Comparison of ENCODE assay signal across 29 cellular contexts in the genomic region with DNA sequence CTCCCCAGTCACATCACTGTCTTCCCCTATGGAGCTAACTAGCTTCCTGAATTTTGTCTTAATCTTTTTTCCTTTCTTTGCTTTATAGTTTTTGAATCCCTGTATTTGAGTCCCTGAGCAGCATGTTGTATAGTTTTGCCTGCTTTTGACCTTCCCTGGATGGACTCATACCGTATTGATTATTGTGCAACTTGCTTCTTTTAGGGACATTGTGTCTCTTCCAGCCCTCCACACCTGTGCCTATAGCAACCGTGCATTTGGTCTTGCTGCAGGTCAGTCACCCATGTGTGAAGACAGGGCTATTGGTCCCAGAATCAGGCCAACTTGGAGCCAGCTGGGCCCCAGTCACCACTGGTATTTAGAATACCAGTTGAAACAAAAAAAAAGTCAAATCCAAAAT.
"Had no signal": no experiment of that assay in that cellular context is flagged by ENCODE, and none has a peak within 500 bp of the region (broad histone marks: within the 10 kb centered on the region; RNA-seq: fewer than 3 reads in every experiment).

No MANE protein-coding gene starts in this region.

- H2AFZ ChIP-seq: parathyroid adenoma had no signal

- H3K27ac ChIP-seq: neutrophil, ovary, parathyroid adenoma, psoas muscle, skin epidermis, spleen, thoracic aorta, thyroid gland, tibial nerve, upper lobe of left lung, vagina had no signal

- H3K36me3 ChIP-seq: neutrophil, ovary, spleen, thoracic aorta, thyroid gland, tibial nerve, upper lobe of left lung, vagina had no signal

- H3K9ac ChIP-seq: parathyroid adenoma had no signal

- H3K27me3 ChIP-seq: neutrophil, ovary, thyroid gland, tibial nerve, upper lobe of left lung, vagina had no signal

- H3K4me1 ChIP-seq: parathyroid adenoma, psoas muscle, spleen, thyroid gland, tibial nerve, upper lobe of left lung, vagina had no signal

- H3K4me2 ChIP-seq: smooth muscle cell had no signal

- ATAC-seq: naive thymus-derived CD8-positive, alpha-beta T cell; natural killer cell treated with Interleukin-12 subunit alpha and Interleukin-12 subunit beta and Interleukin-15 and Interleukin-18, amount 100 ng/mL, for 72 hours; psoas muscle; right cardiac atrium; sciatic nerve; stimulated activated naive CD8-positive, alpha-beta T cell treated with anti-CD3 and anti-CD28 coated beads, Interleukin-15, amount 100 ng/mL, for 72 hours; stimulated activated naive CD8-positive, alpha-beta T cell treated with anti-CD3 and anti-CD28 coated beads, Interleukin-15, Interleukin-2, amounts not matched to agents 100 U/mL and 50 U/mL, for 24 hours had no signal

- H3K79me2 ChIP-seq: parathyroid adenoma had no signal

- H3K9me3 ChIP-seq: neutrophil, ovary, psoas muscle, thoracic aorta, thyroid gland, vagina had no signal

- DNase-seq: naive thymus-derived CD8-positive, alpha-beta T cell; nephron progenitor cell; nucleus accumbens; ovary; posterior cingulate gyrus; psoas muscle; right cardiac atrium; spleen; stimulated activated CD4-positive, alpha-beta T cell treated with anti-CD3 and anti-CD28 coated beads, Interleukin-12 subunit alpha, Interleukin-12 subunit beta, amount 100 ng/mL, for 4 hours; stimulated activated CD4-positive, alpha-beta T cell treated with anti-CD3 and anti-CD28 coated beads, Interleukin-1b, Interleukin-23, amount 100 ng/mL, for 48 hours; stimulated activated CD4-positive, alpha-beta T cell treated with anti-CD3 and anti-CD28 coated beads, Interleukin-4, amount 100 ng/mL, for 1 hour; stimulated activated CD4-positive, alpha-beta T cell treated with anti-CD3 and anti-CD28 coated beads, Interleukin-4, amount 100 ng/mL, for 4 hours; stimulated activated CD8-positive, alpha-beta memory T cell treated with anti-CD3 and anti-CD28 coated beads, Interleukin-4, amount 100 ng/mL, for 48 hours; stimulated activated naive CD4-positive, alpha-beta T cell; stimulated activated naive CD8-positive, alpha-beta T cell treated with anti-CD3 and anti-CD28 coated beads, Interleukin-15, amount 100 ng/mL, for 72 hours; stimulated activated naive CD8-positive, alpha-beta T cell treated with anti-CD3 and anti-CD28 coated beads, Interleukin-15, Interleukin-2, amounts not matched to agents 100 U/mL and 50 U/mL, for 24 hours; substantia nigra; thyroid gland; trophoblast cell; upper lobe of left lung had no signal

- H3K4me3 ChIP-seq: ovary, psoas muscle, skin epidermis, smooth muscle cell, spleen, thoracic aorta, thyroid gland, tibial nerve, upper lobe of left lung, vagina had no signal
